ENCODE assay signal across 19 cellular contexts in the genomic region with DNA sequence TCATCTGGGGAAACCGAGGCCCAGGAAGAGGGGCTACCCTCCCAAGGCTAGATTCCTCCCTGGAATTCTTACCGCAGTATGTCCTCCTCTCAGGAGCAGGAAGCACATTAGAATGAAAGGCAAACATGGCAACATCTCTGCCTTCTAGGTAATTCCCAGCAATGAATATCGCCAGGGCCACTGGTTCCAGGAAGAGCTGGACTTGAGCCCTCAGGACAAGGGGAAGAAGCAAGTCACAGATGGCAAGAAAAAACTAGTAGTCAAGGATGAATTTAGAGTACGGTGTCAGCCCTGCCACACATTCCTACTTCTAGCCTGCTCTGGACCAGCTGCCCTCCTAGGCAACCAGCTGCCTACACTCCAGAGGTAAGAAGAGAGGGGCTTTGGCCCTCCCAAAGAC. TPM values are rescaled to one million over a fixed set of nuclear protein-coding genes. Genes with fewer than 3 reads are reported as not detected.
DNase-seq lines count a peak whose midpoint lies in the region; ATAC-seq and TF ChIP-seq lines count a peak whose summit lies in the region.
"Had no signal": no experiment of that assay in that cellular context is flagged by ENCODE, and none has a peak within 500 bp of the region (broad histone marks: within the 10 kb centered on the region; RNA-seq: fewer than 3 reads in every experiment).

No MANE protein-coding gene starts in this region.

- ATAC-seq in HG02970 (IDR thresholded peaks at IDR 0.05; ENCODE audit: low FRiP score, unreplicated experiment): no peak
- ATAC-seq: A549 had no signal

- no peak for TF ChIP-seq CTCF in MM.1S (IDR thresholded peaks at IDR 0.05; ENCODE audit: low read length)
- no peak for TF ChIP-seq CTCF in spleen (IDR thresholded peaks at IDR 0.05 in 8 of 11, conservative IDR thresholded peaks at IDR 0.05 in 3 of 11)
- TF ChIP-seq CTCF in BE2C (IDR thresholded peaks at IDR 0.05; ENCODE audit: low read depth, low read length): no peak

- H3K4me3 ChIP-seq in MM.1S (ENCODE audit: low read length) (0 out of 2 replicates have a peak overlapping the region, but pooled peaks have one; percentile 6), spleen (no peak overlapping the region), BE2C (ENCODE audit: low read depth, low read length) (no peak overlapping the region)
- H3K4me3 ChIP-seq: A549, GM23248 had no signal

- H3K9me3 ChIP-seq in MM.1S (replicated peaks; ENCODE audit: insufficient read depth, low read length): no peaks in the 10 kb centered on the region
- H3K9me3 ChIP-seq in spleen: peaks cover 0 to 17% (median 7%) of the 10 kb centered on the region in 8 donors
- no peaks in the 10 kb centered on the region for H3K9me3 ChIP-seq in BE2C
- H3K9me3 ChIP-seq: A549 had no signal

- in situ Hi-C loops in G401 (cut with HindIII; ENCODE audit: low sequenced_read_pairs): no loop called here

- H3K4me2 ChIP-seq in MM.1S (ENCODE audit: low read depth, low read length): no peak overlapping the region
- H3K4me2 ChIP-seq: A549 had no signal

- no peak overlapping the region for H3K27ac ChIP-seq in MM.1S (ENCODE audit: low read length)
- H3K27ac ChIP-seq in spleen: no peak overlapping the region
- H3K27ac ChIP-seq: A549, GM23248 had no signal

- H3F3A ChIP-seq in MM.1S (ENCODE audit: insufficient read depth, low read length): no peaks in the 10 kb centered on the region

- no peaks in the 10 kb centered on the region for H4K20me1 ChIP-seq in MM.1S (ENCODE audit: insufficient read depth, low read length)

- H3K36me3 ChIP-seq in MM.1S (replicated peaks; ENCODE audit: insufficient read depth, low read length) (no peaks in the 10 kb centered on the region), spleen (no peaks in the 10 kb centered on the region), BE2C (no peaks in the 10 kb centered on the region)

- no peak overlapping the region for H3K9ac ChIP-seq in MM.1S (ENCODE audit: low read length)
- H3K9ac ChIP-seq: GM23248 had no signal

- 90 to 97% (median 93%) methylated on average over 4 of the region's 4 CpGs for WGBS in spleen, 5 donors

- H3K79me2 ChIP-seq in MM.1S (ENCODE audit: low read length): no peaks in the 10 kb centered on the region

- H3K4me1 ChIP-seq in MM.1S (ENCODE audit: low read length) (no peaks in the 10 kb centered on the region), spleen (no peaks in the 10 kb centered on the region), BE2C (peaks cover 9% of the 10 kb centered on the region)
- H3K4me1 ChIP-seq: A549 had no signal

- H3K27me3 ChIP-seq in MM.1S (replicated peaks; ENCODE audit: insufficient read depth, low read length) (no peaks in the 10 kb centered on the region), spleen (replicated peaks in 1 of 7) (no peaks in the 10 kb centered on the region), BE2C (no peaks in the 10 kb centered on the region)

- H2AFZ ChIP-seq in MM.1S (ENCODE audit: low read length): 0 out of 2 replicates have a peak overlapping the region, but pooled peaks have one; percentile 2
- H2AFZ ChIP-seq: GM23248 had no signal

- H3K9me2 ChIP-seq in MM.1S (replicated peaks; ENCODE audit: insufficient read depth, low read length): no peaks in the 10 kb centered on the region

- intact Hi-C loops in spleen (cut with DNase I; ENCODE audit: low total_unique reads): no loop called here

- DNase-seq in G401 (ENCODE audit: low spot score) (peak; percentile 66), MM.1S (no peak), cerebellar cortex (ENCODE audit: low spot score) (peak; percentile 59), spleen (peak; percentile 25), NCI-H1694 (lab: John Stamatoyannopoulos, UW) (no peak), BE2C (no peak)
- DNase-seq: 8988T; ACHN; AML-193; C1 segment of cervical spinal cord; CD4-positive, alpha-beta memory T cell; COR-L47; DMS53; DMS79 treated with DMSO at 0.1 percent for 48 hours; GM23248; H7; HCEC 1CT had no signal

- no peak for TF ChIP-seq POLR2A in spleen (IDR thresholded peaks at IDR 0.05)

RNA-seq across cellular contexts. Expression of a gene that starts 42.9 kb away (rescaled TPM):
- 1.9 and 2.4 TPM in 2 replicates for total RNA-seq in G401 (2014; rRNA removed; shearing (Covaris generic))
- under 1 TPM in 4 of 7 donors, not detected in 3; 0.14 to 0.61 (median 0.39) TPM for total RNA-seq in spleen
- polyA plus RNA-seq in spleen: under 1 TPM in 2 of 3 donors, not detected in 1; 0.02 to 0.03 TPM
- polyA plus RNA-seq in BE2C (2012; ENCODE audit: insufficient read depth, insufficient read length, low read depth): 9.6 TPM
- total RNA-seq: CD4-positive, alpha-beta memory T cell; GM23248 had no signal

Comparison
In these comparisons a context has a peak if more than half of its experiments do, and no peak if none do; other contexts are left out.
1. DNase-seq: peak in G401 (single experiment), cerebellar cortex (single experiment) and spleen (single experiment); none in MM.1S (single experiment), NCI-H1694 (single experiment) and BE2C (single experiment).